ENCODE assay signal across 9 cellular contexts in the genomic region with DNA sequence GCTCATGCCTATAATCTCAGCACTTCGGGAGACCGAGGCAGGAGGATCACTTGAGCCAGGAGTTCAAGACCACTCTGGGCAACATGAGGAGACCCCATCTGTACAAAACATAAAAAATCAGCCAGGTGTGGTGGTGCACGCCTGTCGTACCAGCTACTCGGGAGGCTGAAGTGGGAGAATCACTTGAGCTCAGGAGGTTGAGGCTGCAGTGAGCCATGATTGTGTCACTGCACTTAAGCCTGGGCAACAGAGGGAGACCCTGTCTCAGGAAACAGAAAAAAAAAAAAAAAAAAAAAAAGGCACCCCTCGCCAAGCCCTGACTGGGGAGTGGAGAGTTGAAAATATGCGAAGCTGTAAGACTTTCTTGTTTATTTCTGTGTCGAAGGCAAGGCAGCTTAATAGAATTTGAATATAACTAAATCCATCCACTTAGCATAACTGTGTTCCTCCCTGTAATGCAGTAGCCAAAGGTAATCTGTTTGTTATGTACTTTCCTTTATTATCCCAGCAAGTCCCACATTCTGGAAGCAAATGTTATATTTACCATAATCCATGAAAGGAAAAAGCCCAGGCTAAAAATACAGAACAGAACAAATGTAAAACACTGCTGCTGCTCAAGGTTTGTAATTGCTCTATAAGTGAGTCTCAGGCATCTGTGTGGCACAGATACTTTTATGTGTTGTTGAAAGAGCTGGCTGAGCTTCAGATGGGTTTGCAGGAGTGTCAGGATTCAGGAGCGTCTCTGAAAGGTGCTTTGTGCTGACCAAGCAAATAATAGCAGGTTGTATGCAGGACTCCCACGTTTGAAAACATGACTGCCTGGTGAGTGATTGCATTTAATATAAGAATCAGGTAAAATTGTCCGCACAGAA.
DNase-seq lines count a peak whose midpoint lies in the region; ATAC-seq and TF ChIP-seq lines count a peak whose summit lies in the region.
"Had no signal": no experiment of that assay in that cellular context is flagged by ENCODE, and none has a peak within 500 bp of the region (broad histone marks: within the 10 kb centered on the region; RNA-seq: fewer than 3 reads in every experiment).

No MANE protein-coding gene starts in this region.

- intact Hi-C loops in A673 (cut with micrococcal nuclease; ENCODE audit: unreplicated experiment), result no loop called here
- intact Hi-C loops in adrenal gland (cut with DNase I), result no loop called here

- H3K4me3 Mint-ChIP-seq in activated CD4-positive, alpha-beta T cell treated with anti-CD3 and anti-CD28 coated beads, Interleukin-2, amount 10 ng/mL, durations not matched to agents 7 days and 5 days, result peak overlapping the region; percentile 64
- peak overlapping the region; percentile 72 for H3K4me3 Mint-ChIP-seq in activated CD8-positive, alpha-beta T cell treated with anti-CD3 and anti-CD28 coated beads, Interleukin-2, amount 10 ng/mL, durations not matched to agents 7 days and 5 days
- peak overlapping the region; percentile 68 for H3K4me3 Mint-ChIP-seq in stimulated activated memory B cell treated with anti-CD40 and anti-IgM and Interleukin-4, amounts not matched to agents 10 μg/mL and 1 μg/mL and 100 μg/mL, for 72 hours

- ATAC-seq in HG03060 (IDR thresholded peaks at IDR 0.05; ENCODE audit: low read depth, unreplicated experiment), result peak; percentile 7
- ATAC-seq in activated CD8-positive, alpha-beta T cell treated with anti-CD3 and anti-CD28 coated beads, Interleukin-2, amount 10 ng/mL, durations not matched to agents 7 days and 5 days, result peak; percentile 6
- ATAC-seq in stimulated activated memory B cell treated with anti-CD40 and anti-IgM and Interleukin-4, amounts not matched to agents 10 μg/mL and 1 μg/mL and 100 μg/mL, for 72 hours, result no peak

- H3K9me3 Mint-ChIP-seq in activated CD4-positive, alpha-beta T cell treated with anti-CD3 and anti-CD28 coated beads, Interleukin-2, amount 10 ng/mL, durations not matched to agents 7 days and 5 days, result peaks cover 8% of the 10 kb centered on the region
- no peaks in the 10 kb centered on the region for H3K9me3 Mint-ChIP-seq in activated CD8-positive, alpha-beta T cell treated with anti-CD3 and anti-CD28 coated beads, Interleukin-2, amount 10 ng/mL, durations not matched to agents 7 days and 5 days (ENCODE audit: insufficient read depth)
- H3K9me3 Mint-ChIP-seq in stimulated activated memory B cell treated with anti-CD40 and anti-IgM and Interleukin-4, amounts not matched to agents 10 μg/mL and 1 μg/mL and 100 μg/mL, for 72 hours, result peaks cover 2% of the 10 kb centered on the region

- H3K27ac ChIP-seq in A673 (ENCODE audit: low read depth, low read length, poor library complexity, severe bottlenecking) (no peak overlapping the region), adrenal gland (no peak overlapping the region)

- peak; percentile 30 for DNase-seq in activated CD4-positive, alpha-beta T cell treated with anti-CD3 and anti-CD28 coated beads, Interleukin-2, amount 10 ng/mL, durations not matched to agents 7 days and 5 days
- no peak for DNase-seq in activated CD4-positive, alpha-beta T cell treated with anti-CD3 and anti-CD28 coated beads, Interleukin-2, amount 50 U/mL, for 4 hours
- no peak for DNase-seq in activated CD8-positive, alpha-beta T cell treated with anti-CD3 and anti-CD28 coated beads, Interleukin-2, amount 10 ng/mL, durations not matched to agents 7 days and 5 days
- DNase-seq in A673 (ENCODE audit: low spot score) (no peak), germinal center (ENCODE audit: low spot score) (no peak), adrenal gland (no peak)
- DNase-seq: NCI-H748 treated with DMSO at 0.1 percent for 48 hours had no signal

- TF ChIP-seq POLR2A in adrenal gland (IDR thresholded peaks at IDR 0.05), result no peak

- H3K36me3 Mint-ChIP-seq in activated CD4-positive, alpha-beta T cell treated with anti-CD3 and anti-CD28 coated beads, Interleukin-2, amount 10 ng/mL, durations not matched to agents 7 days and 5 days (ENCODE audit: low read depth), result peaks cover 11% of the 10 kb centered on the region
- peaks cover 8% of the 10 kb centered on the region for H3K36me3 Mint-ChIP-seq in activated CD8-positive, alpha-beta T cell treated with anti-CD3 and anti-CD28 coated beads, Interleukin-2, amount 10 ng/mL, durations not matched to agents 7 days and 5 days (ENCODE audit: low read depth)
- no peaks in the 10 kb centered on the region for H3K36me3 Mint-ChIP-seq in stimulated activated memory B cell treated with anti-CD40 and anti-IgM and Interleukin-4, amounts not matched to agents 10 μg/mL and 1 μg/mL and 100 μg/mL, for 72 hours

- no peak overlapping the region for H3K4me3 ChIP-seq in A673 (ENCODE audit: low read depth, low read length, poor library complexity, severe bottlenecking)
- H3K4me3 ChIP-seq in adrenal gland, result no peak overlapping the region

- POLR2A ChIA-PET in activated CD4-positive, alpha-beta T cell treated with anti-CD3 and anti-CD28 coated beads, Interleukin-2, amount 10 ng/mL, durations not matched to agents 7 days and 5 days (lab: Charles Lee), result interaction anchor here (0.6 to 3.1 kb wide), 5 partner anchors 19 to 175 kb away, joined by 3 to 11 read pairs (median 3); a partner anchor contains a TSS
- POLR2A ChIA-PET in activated CD8-positive, alpha-beta T cell treated with anti-CD3 and anti-CD28 coated beads, Interleukin-2, amount 10 ng/mL, durations not matched to agents 7 days and 5 days (lab: Charles Lee), result interaction anchor here (0.9 to 19.5 kb wide), 12 partner anchors 8 to 101 kb away, joined by 3 to 1291 read pairs (median 4); no protein-coding TSS in a partner anchor
- POLR2A ChIA-PET in A673 (lab: Charles Lee; ENCODE audit: low non-redundant PET), result no interaction called here

- CTCF ChIA-PET in activated CD4-positive, alpha-beta T cell treated with anti-CD3 and anti-CD28 coated beads, Interleukin-2, amount 10 ng/mL, durations not matched to agents 7 days and 5 days (lab: Charles Lee), result interaction anchor here (0.5 to 3.3 kb wide), 11 partner anchors 12 to 205 kb away, joined by 3 to 15 read pairs (median 4); no protein-coding TSS in a partner anchor
- CTCF ChIA-PET in activated CD8-positive, alpha-beta T cell treated with anti-CD3 and anti-CD28 coated beads, Interleukin-2, amount 10 ng/mL, durations not matched to agents 7 days and 5 days (lab: Charles Lee), result interaction anchor here (0.9 to 16.7 kb wide), 13 partner anchors 10 to 125 kb away, joined by 3 to 324 read pairs (median 5); no protein-coding TSS in a partner anchor
- CTCF ChIA-PET in A673 (lab: Charles Lee), result no interaction called here

- H3K4me1 ChIP-seq in A673 (ENCODE audit: insufficient read depth, low read length, poor library complexity, severe bottlenecking) (no peaks in the 10 kb centered on the region), adrenal gland (replicated peaks in 1 of 2) (no peaks in the 10 kb centered on the region)

- H3K4me1 Mint-ChIP-seq in activated CD4-positive, alpha-beta T cell treated with anti-CD3 and anti-CD28 coated beads, Interleukin-2, amount 10 ng/mL, durations not matched to agents 7 days and 5 days, result peaks cover 92% of the 10 kb centered on the region
- peaks cover 93% of the 10 kb centered on the region for H3K4me1 Mint-ChIP-seq in activated CD8-positive, alpha-beta T cell treated with anti-CD3 and anti-CD28 coated beads, Interleukin-2, amount 10 ng/mL, durations not matched to agents 7 days and 5 days (ENCODE audit: low read depth)
- peaks cover 80% of the 10 kb centered on the region for H3K4me1 Mint-ChIP-seq in stimulated activated memory B cell treated with anti-CD40 and anti-IgM and Interleukin-4, amounts not matched to agents 10 μg/mL and 1 μg/mL and 100 μg/mL, for 72 hours

- TF ChIP-seq CTCF in A673 (conservative IDR thresholded peaks at IDR 0.05; ENCODE audit: low read depth, low read length) (no peak), adrenal gland (IDR thresholded peaks at IDR 0.05) (no peak)

- peak overlapping the region; percentile 99 for H3K27ac Mint-ChIP-seq in activated CD4-positive, alpha-beta T cell treated with anti-CD3 and anti-CD28 coated beads, Interleukin-2, amount 10 ng/mL, durations not matched to agents 7 days and 5 days
- H3K27ac Mint-ChIP-seq in activated CD8-positive, alpha-beta T cell treated with anti-CD3 and anti-CD28 coated beads, Interleukin-2, amount 10 ng/mL, durations not matched to agents 7 days and 5 days, result peak overlapping the region; percentile 99
- peak overlapping the region; percentile 89 for H3K27ac Mint-ChIP-seq in stimulated activated memory B cell treated with anti-CD40 and anti-IgM and Interleukin-4, amounts not matched to agents 10 μg/mL and 1 μg/mL and 100 μg/mL, for 72 hours

- H3K27me3 ChIP-seq in A673 (replicated peaks; ENCODE audit: insufficient read depth, low read depth, low read length, poor library complexity) (peaks cover 37% of the 10 kb centered on the region), adrenal gland (no peaks in the 10 kb centered on the region)

- H3K9me3 ChIP-seq in A673 (ENCODE audit: low read depth, low read length, poor library complexity, severe bottlenecking), result no peaks in the 10 kb centered on the region
- no peaks in the 10 kb centered on the region for H3K9me3 ChIP-seq in adrenal gland (replicated peaks in 1 of 3)

- H3K27me3 Mint-ChIP-seq in activated CD4-positive, alpha-beta T cell treated with anti-CD3 and anti-CD28 coated beads, Interleukin-2, amount 10 ng/mL, durations not matched to agents 7 days and 5 days, result no peaks in the 10 kb centered on the region
- no peaks in the 10 kb centered on the region for H3K27me3 Mint-ChIP-seq in activated CD8-positive, alpha-beta T cell treated with anti-CD3 and anti-CD28 coated beads, Interleukin-2, amount 10 ng/mL, durations not matched to agents 7 days and 5 days (ENCODE audit: low read depth)
- H3K27me3 Mint-ChIP-seq in stimulated activated memory B cell treated with anti-CD40 and anti-IgM and Interleukin-4, amounts not matched to agents 10 μg/mL and 1 μg/mL and 100 μg/mL, for 72 hours, result no peaks in the 10 kb centered on the region

- H3K36me3 ChIP-seq in A673 (ENCODE audit: insufficient read depth, low read length, poor library complexity, severe bottlenecking) (no peaks in the 10 kb centered on the region), adrenal gland (replicated peaks in 1 of 2) (no peaks in the 10 kb centered on the region)

- WGBS in adrenal gland, 4 donors, result 75 to 80% (median 76%) methylated on average over 11 of the region's 11 CpGs

- BruUV-seq in A673 (replicated peaks; lab: Mats Ljungman, UMichigan), result no TSS peak
